23 cellular contexts compared by ENCODE assay signal in the genomic region with DNA sequence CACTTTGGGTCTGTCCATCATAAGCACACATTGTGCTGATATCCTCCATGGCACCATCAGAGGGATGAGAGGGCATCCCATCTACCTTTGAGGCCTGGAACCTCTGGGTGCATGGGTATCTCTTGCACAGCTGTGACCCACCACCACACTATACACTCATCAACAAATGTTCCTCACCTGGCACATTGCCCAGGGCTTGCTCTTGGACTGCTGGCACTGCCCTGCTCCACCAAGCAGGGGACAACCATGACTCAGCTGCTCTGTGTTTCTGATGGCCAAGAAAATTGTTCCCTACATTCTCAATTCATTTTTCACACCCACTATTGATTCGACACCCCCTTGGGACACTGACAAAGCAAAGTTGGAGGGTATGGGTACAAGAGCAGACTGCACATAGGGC.
"Had no signal": no experiment of that assay in that cellular context is flagged by ENCODE, and none has a peak within 500 bp of the region (broad histone marks: within the 10 kb centered on the region; RNA-seq: fewer than 3 reads in every experiment).

No MANE protein-coding gene starts in this region.

- H3K36me3 Mint-ChIP-seq: activated naive CD4-positive, alpha-beta T cell treated with anti-CD3 and anti-CD28 coated beads, Interleukin-2, amount 10 ng/mL, durations not matched to agents 7 days and 5 days; memory B cell; naive thymus-derived CD4-positive, alpha-beta T cell; stimulated activated effector memory CD8-positive, alpha-beta T cell treated with anti-CD3 and anti-CD28 coated beads, Interleukin-12 subunit alpha, Interleukin-12 subunit beta, amount 100 ng/mL, for 72 hours had no signal

- H3K4me3 ChIP-seq: esophagus muscularis mucosa, gastroesophageal sphincter, heart right ventricle, mucosa of descending colon, ovary, psoas muscle, right lobe of liver, stomach had no signal

- H3K27ac Mint-ChIP-seq: activated CD4-positive, alpha-beta T cell treated with anti-CD3 and anti-CD28 coated beads, Interleukin-2, amount 10 ng/mL, durations not matched to agents 7 days and 5 days; activated CD8-positive, alpha-beta T cell treated with anti-CD3 and anti-CD28 coated beads, Interleukin-2, amount 10 ng/mL, durations not matched to agents 7 days and 5 days; activated naive CD4-positive, alpha-beta T cell treated with anti-CD3 and anti-CD28 coated beads, Interleukin-2, amount 10 ng/mL, durations not matched to agents 7 days and 5 days; activated naive CD8-positive, alpha-beta T cell treated with anti-CD3 and anti-CD28 coated beads, Interleukin-2, amount 50 U/mL, for 24 hours; activated T-cell treated with anti-CD3 and anti-CD28 coated beads, Interleukin-2, amount 50 U/mL, for 24 hours; memory B cell; naive thymus-derived CD4-positive, alpha-beta T cell; stimulated activated effector memory CD8-positive, alpha-beta T cell treated with anti-CD3 and anti-CD28 coated beads, Interleukin-12 subunit alpha, Interleukin-12 subunit beta, amount 100 ng/mL, for 72 hours; type B pancreatic cell had no signal

- H3K27ac ChIP-seq: brain microvascular endothelial cell, esophagus muscularis mucosa, gastroesophageal sphincter, heart right ventricle, ovary, psoas muscle, right lobe of liver, stomach had no signal

- H3K4me1 Mint-ChIP-seq: activated CD4-positive, alpha-beta T cell treated with anti-CD3 and anti-CD28 coated beads, Interleukin-2, amount 10 ng/mL, durations not matched to agents 7 days and 5 days; activated naive CD4-positive, alpha-beta T cell treated with anti-CD3 and anti-CD28 coated beads, Interleukin-2, amount 10 ng/mL, durations not matched to agents 7 days and 5 days; activated naive CD8-positive, alpha-beta T cell treated with anti-CD3 and anti-CD28 coated beads, Interleukin-2, amount 50 U/mL, for 24 hours; memory B cell; naive thymus-derived CD4-positive, alpha-beta T cell; stimulated activated effector memory CD8-positive, alpha-beta T cell treated with anti-CD3 and anti-CD28 coated beads, Interleukin-12 subunit alpha, Interleukin-12 subunit beta, amount 100 ng/mL, for 72 hours had no signal

- H3K4me3 Mint-ChIP-seq: activated CD4-positive, alpha-beta T cell treated with anti-CD3 and anti-CD28 coated beads, Interleukin-2, amount 10 ng/mL, durations not matched to agents 7 days and 5 days; activated CD8-positive, alpha-beta T cell treated with anti-CD3 and anti-CD28 coated beads, Interleukin-2, amount 10 ng/mL, durations not matched to agents 7 days and 5 days; activated naive CD4-positive, alpha-beta T cell treated with anti-CD3 and anti-CD28 coated beads, Interleukin-2, amount 10 ng/mL, durations not matched to agents 7 days and 5 days; activated naive CD8-positive, alpha-beta T cell treated with anti-CD3 and anti-CD28 coated beads, Interleukin-2, amount 50 U/mL, for 24 hours; activated T-cell treated with anti-CD3 and anti-CD28 coated beads, Interleukin-2, amount 50 U/mL, for 24 hours; memory B cell; naive thymus-derived CD4-positive, alpha-beta T cell; stimulated activated effector memory CD8-positive, alpha-beta T cell treated with anti-CD3 and anti-CD28 coated beads, Interleukin-12 subunit alpha, Interleukin-12 subunit beta, amount 100 ng/mL, for 72 hours; type B pancreatic cell had no signal

- DNase-seq: activated CD4-positive, alpha-beta T cell treated with anti-CD3 and anti-CD28 coated beads, Interleukin-2, amount 10 ng/mL, durations not matched to agents 7 days and 5 days; activated CD8-positive, alpha-beta T cell treated with anti-CD3 and anti-CD28 coated beads, Interleukin-2, amount 10 ng/mL, durations not matched to agents 7 days and 5 days; activated naive CD4-positive, alpha-beta T cell treated with anti-CD3 and anti-CD28 coated beads, Interleukin-2, amount 10 ng/mL, durations not matched to agents 7 days and 5 days; activated naive CD8-positive, alpha-beta T cell treated with anti-CD3 and anti-CD28 coated beads, Interleukin-2, amount 50 U/mL, for 24 hours; activated T-cell treated with anti-CD3 and anti-CD28 coated beads, Interleukin-2, amount 50 U/mL, for 24 hours; aorta; brain microvascular endothelial cell; effector CD4-positive, alpha-beta T cell; heart right ventricle; kidney glomerular epithelial cell; mucosa of descending colon; naive thymus-derived CD4-positive, alpha-beta T cell; ovary; psoas muscle; right lobe of liver; stimulated activated CD4-positive, alpha-beta T cell treated with anti-CD3 and anti-CD28 coated beads, Interleukin-4, amount 100 ng/mL, for 24 hours; stomach; T1000 had no signal

- ATAC-seq: activated CD8-positive, alpha-beta T cell treated with anti-CD3 and anti-CD28 coated beads, Interleukin-2, amount 10 ng/mL, durations not matched to agents 7 days and 5 days; activated naive CD8-positive, alpha-beta T cell treated with anti-CD3 and anti-CD28 coated beads, Interleukin-2, amount 50 U/mL, for 24 hours; gastroesophageal sphincter; heart right ventricle; mucosa of descending colon; naive thymus-derived CD4-positive, alpha-beta T cell; psoas muscle; right lobe of liver; stimulated activated effector memory CD8-positive, alpha-beta T cell treated with anti-CD3 and anti-CD28 coated beads, Interleukin-12 subunit alpha, Interleukin-12 subunit beta, amount 100 ng/mL, for 72 hours had no signal

- H3K9me3 ChIP-seq: esophagus muscularis mucosa, gastroesophageal sphincter, heart right ventricle, mucosa of descending colon, ovary, psoas muscle, right lobe of liver, stomach had no signal

- H3K4me1 ChIP-seq: esophagus muscularis mucosa, gastroesophageal sphincter, heart right ventricle, psoas muscle, right lobe of liver, stomach had no signal

- H3K36me3 ChIP-seq: brain microvascular endothelial cell, esophagus muscularis mucosa, gastroesophageal sphincter, heart right ventricle, ovary, right lobe of liver, stomach had no signal

- H3K27me3 ChIP-seq: brain microvascular endothelial cell, esophagus muscularis mucosa, gastroesophageal sphincter, ovary, right lobe of liver, stomach had no signal
